ENCODE assay signal across 19 cellular contexts in the genomic region with DNA sequence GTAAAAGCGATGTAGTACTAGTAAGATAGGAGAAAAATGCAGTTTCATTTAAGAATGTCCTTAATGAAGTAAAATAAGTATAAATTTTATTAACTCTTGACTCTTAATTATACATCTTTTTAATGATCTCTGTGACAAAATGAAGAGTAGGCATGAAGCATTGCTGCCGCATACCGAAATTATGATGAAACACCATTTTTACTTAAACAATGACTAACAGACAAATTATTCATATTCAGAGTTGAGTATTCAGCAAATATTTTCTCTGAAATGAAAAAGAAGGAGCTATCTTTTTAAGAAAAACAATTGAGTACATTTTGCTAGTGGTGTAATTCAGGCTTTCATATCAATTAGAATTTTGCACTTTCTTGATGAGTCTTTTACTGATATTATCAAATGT.
DNase-seq lines count a peak whose midpoint lies in the region; ATAC-seq, FAIRE-seq and TF ChIP-seq lines count a peak whose summit lies in the region.
"Had no signal": no experiment of that assay in that cellular context is flagged by ENCODE, and none has a peak within 500 bp of the region (broad histone marks: within the 10 kb centered on the region; RNA-seq: fewer than 3 reads in every experiment).

No MANE protein-coding gene starts in this region.

- peaks cover 2% of the 10 kb centered on the region for H3K27me3 ChIP-seq in bronchial epithelial cell (ENCODE audit: control insufficient read depth, insufficient read depth, low read length)
- no peaks in the 10 kb centered on the region for H3K27me3 ChIP-seq in right atrium auricular region

- H3K4me3 Mint-ChIP-seq in naive thymus-derived CD8-positive, alpha-beta T cell, result no peak overlapping the region
- H3K4me3 Mint-ChIP-seq: CD4-positive, CD25-positive, alpha-beta regulatory T cell had no signal

- no peak for FAIRE-seq in bronchial epithelial cell (lab: Jason Lieb, UNC)

- no peaks in the 10 kb centered on the region for H3K4me1 Mint-ChIP-seq in naive thymus-derived CD8-positive, alpha-beta T cell
- H3K4me1 Mint-ChIP-seq: CD4-positive, CD25-positive, alpha-beta regulatory T cell had no signal

- POLR2A ChIA-PET in naive thymus-derived CD8-positive, alpha-beta T cell (lab: Charles Lee), result no interaction called here

- H3K36me3 ChIP-seq in bronchial epithelial cell (ENCODE audit: control insufficient read depth, insufficient read depth, low read length) (no peaks in the 10 kb centered on the region), right atrium auricular region (no peaks in the 10 kb centered on the region)

- DNase-seq in EL (peak; percentile 67), M059J (ENCODE audit: low read depth) (peak; percentile 24), bronchial epithelial cell (ENCODE audit: low read depth) (peak; percentile 48), fibroblast of villous mesenchyme (ENCODE audit: low read depth) (peak; percentile 3), right atrium auricular region (ENCODE audit: low spot score) (no peak)
- no peak for DNase-seq in naive thymus-derived CD8-positive, alpha-beta T cell
- DNase-seq: AML-193; CD4-positive, CD25-positive, alpha-beta regulatory T cell; DMS79 treated with DMSO at 0.1 percent for 48 hours; GOT3; Karpas-422; NCI-H1417; NCI-H1930; NCI-H2171; NCI-H774; SHP77 had no signal

- TF ChIP-seq CTCF in bronchial epithelial cell (IDR thresholded peaks at IDR 0.05; ENCODE audit: insufficient read depth, low read length, severe bottlenecking), result no peak
- no peak for TF ChIP-seq CTCF in fibroblast of villous mesenchyme (IDR thresholded peaks at IDR 0.05; ENCODE audit: insufficient read depth, low read depth, low read length)
- no peak for TF ChIP-seq CTCF in right atrium auricular region (IDR thresholded peaks at IDR 0.05)

- H3K4me3 ChIP-seq in bronchial epithelial cell (ENCODE audit: low read depth, low read length) (no peak overlapping the region), fibroblast of villous mesenchyme (ENCODE audit: low read depth, low read length) (no peak overlapping the region), right atrium auricular region (no peak overlapping the region)

- no peaks in the 10 kb centered on the region for H3K4me1 ChIP-seq in right atrium auricular region

- peaks cover 0 to 3% (median 0%) of the 10 kb centered on the region in 5 donors for H3K27me3 Mint-ChIP-seq in naive thymus-derived CD8-positive, alpha-beta T cell

- no peak overlapping the region for H3K27ac Mint-ChIP-seq in naive thymus-derived CD8-positive, alpha-beta T cell
- H3K27ac Mint-ChIP-seq: CD4-positive, CD25-positive, alpha-beta regulatory T cell had no signal

- H3K36me3 Mint-ChIP-seq in naive thymus-derived CD8-positive, alpha-beta T cell, result no peaks in the 10 kb centered on the region
- H3K36me3 Mint-ChIP-seq: CD4-positive, CD25-positive, alpha-beta regulatory T cell had no signal

- no peaks in the 10 kb centered on the region for H3K9me3 Mint-ChIP-seq in naive thymus-derived CD8-positive, alpha-beta T cell

- ATAC-seq in naive thymus-derived CD8-positive, alpha-beta T cell, result no peak
- ATAC-seq in GM19324 (IDR thresholded peaks at IDR 0.05; ENCODE audit: low FRiP score, unreplicated experiment), result no peak
- no peak for ATAC-seq in HG03135 (IDR thresholded peaks at IDR 0.05; ENCODE audit: unreplicated experiment)
- ATAC-seq: Panc1 had no signal

- no peak overlapping the region for H3K27ac ChIP-seq in right atrium auricular region

- no peaks in the 10 kb centered on the region for H3K9me3 ChIP-seq in right atrium auricular region

Comparison
In these comparisons a context has a peak if more than half of its experiments do, and no peak if none do; other contexts are left out.
1. DNase-seq: peak in EL (single experiment), M059J (single experiment), bronchial epithelial cell (single experiment) and fibroblast of villous mesenchyme (single experiment); none in naive thymus-derived CD8-positive, alpha-beta T cell (0 of 10) and right atrium auricular region (single experiment).